1 cellular context compared by ENCODE assay signal in genomic region chr5:32362527-32362926, GRCh38.
TF ChIP-seq lines count a peak whose summit lies in the region.

No MANE protein-coding gene starts in this region.

TF ChIP-seq in HCT116, 20 proteins besides CTCF, POLR2A, EP300 and RAD21 (continued from another document):
- TF ChIP-seq, protein P1, sequence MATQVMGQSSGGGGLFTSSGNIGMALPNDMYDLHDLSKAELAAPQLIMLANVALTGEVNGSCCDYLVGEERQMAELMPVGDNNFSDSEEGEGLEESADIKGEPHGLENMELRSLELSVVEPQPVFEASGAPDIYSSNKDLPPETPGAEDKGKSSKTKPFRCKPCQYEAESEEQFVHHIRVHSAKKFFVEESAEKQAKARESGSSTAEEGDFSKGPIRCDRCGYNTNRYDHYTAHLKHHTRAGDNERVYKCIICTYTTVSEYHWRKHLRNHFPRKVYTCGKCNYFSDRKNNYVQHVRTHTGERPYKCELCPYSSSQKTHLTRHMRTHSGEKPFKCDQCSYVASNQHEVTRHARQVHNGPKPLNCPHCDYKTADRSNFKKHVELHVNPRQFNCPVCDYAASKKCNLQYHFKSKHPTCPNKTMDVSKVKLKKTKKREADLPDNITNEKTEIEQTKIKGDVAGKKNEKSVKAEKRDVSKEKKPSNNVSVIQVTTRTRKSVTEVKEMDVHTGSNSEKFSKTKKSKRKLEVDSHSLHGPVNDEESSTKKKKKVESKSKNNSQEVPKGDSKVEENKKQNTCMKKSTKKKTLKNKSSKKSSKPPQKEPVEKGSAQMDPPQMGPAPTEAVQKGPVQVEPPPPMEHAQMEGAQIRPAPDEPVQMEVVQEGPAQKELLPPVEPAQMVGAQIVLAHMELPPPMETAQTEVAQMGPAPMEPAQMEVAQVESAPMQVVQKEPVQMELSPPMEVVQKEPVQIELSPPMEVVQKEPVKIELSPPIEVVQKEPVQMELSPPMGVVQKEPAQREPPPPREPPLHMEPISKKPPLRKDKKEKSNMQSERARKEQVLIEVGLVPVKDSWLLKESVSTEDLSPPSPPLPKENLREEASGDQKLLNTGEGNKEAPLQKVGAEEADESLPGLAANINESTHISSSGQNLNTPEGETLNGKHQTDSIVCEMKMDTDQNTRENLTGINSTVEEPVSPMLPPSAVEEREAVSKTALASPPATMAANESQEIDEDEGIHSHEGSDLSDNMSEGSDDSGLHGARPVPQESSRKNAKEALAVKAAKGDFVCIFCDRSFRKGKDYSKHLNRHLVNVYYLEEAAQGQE (IDR thresholded peaks at IDR 0.05; ENCODE audit: low read depth) = no peak
- TF ChIP-seq SP1 (IDR thresholded peaks at IDR 0.05; ENCODE audit: low read depth) (no peak), ELF1 (IDR thresholded peaks at IDR 0.05; ENCODE audit: borderline replicate concordance, low read depth) (no peak), ZFX (IDR thresholded peaks at IDR 0.05) (no peak), POLR2AphosphoS5 (IDR thresholded peaks at IDR 0.05; ENCODE audit: low read depth, low read length) (no peak)
- TF ChIP-seq, protein P2, sequence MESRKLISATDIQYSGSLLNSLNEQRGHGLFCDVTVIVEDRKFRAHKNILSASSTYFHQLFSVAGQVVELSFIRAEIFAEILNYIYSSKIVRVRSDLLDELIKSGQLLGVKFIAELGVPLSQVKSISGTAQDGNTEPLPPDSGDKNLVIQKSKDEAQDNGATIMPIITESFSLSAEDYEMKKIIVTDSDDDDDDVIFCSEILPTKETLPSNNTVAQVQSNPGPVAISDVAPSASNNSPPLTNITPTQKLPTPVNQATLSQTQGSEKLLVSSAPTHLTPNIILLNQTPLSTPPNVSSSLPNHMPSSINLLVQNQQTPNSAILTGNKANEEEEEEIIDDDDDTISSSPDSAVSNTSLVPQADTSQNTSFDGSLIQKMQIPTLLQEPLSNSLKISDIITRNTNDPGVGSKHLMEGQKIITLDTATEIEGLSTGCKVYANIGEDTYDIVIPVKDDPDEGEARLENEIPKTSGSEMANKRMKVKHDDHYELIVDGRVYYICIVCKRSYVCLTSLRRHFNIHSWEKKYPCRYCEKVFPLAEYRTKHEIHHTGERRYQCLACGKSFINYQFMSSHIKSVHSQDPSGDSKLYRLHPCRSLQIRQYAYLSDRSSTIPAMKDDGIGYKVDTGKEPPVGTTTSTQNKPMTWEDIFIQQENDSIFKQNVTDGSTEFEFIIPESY (IDR thresholded peaks at IDR 0.05; ENCODE audit: extremely low read depth, insufficient replicate concordance, low read length) = no peak
